8 cellular contexts compared by ENCODE assay signal in the genomic region with DNA sequence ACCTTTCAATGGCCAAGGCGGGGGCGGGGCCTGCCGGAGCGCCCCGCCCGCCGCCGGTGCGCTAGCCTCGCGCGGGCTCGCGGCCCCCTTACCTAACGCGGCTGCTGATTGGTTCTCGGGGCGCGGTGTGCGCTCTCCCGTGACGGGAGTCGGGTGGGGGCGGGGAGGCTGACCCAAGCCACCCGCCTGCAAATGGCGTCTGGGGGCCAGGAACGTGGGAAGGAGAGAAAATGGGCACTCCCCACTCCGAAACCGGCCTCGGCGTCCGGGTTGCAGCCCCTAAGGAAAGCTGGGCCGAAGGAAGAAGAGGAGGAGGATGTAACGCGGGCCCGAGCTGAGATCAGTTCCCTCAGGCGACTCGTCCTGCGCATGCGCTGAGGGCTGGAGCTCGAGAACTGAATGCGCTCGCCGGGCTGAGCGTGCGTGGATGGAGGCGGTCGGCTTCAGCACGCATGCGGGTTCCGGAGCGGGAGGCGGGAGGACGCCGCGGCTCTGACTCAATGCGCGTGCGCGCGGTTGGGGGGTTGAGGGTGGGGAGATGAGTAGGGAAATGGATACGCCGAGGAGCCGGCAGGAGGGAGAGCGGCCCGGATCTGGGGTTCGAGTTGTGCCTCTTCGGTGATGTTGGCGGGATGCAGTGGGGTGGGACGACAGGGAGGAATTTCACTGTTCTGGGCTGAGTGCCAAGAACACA.
DNase-seq lines count a peak whose midpoint lies in the region; ATAC-seq lines count a peak whose summit lies in the region.

Gene SMG9, minus strand, starts transcription at position 401 of the 694 bp plus-strand sequence. CDS start 4,221 bp downstream, outside the sequence.

- DNase-seq in NCI-H2081 treated with DMSO at 0.1 percent for 48 hours (lab: John Stamatoyannopoulos, UW): peak; percentile 76
- DNase-seq in T1000 (lab: John Stamatoyannopoulos, UW): peak; percentile 96
- peak; percentile 99 for DNase-seq in astrocyte of the hippocampus (ENCODE audit: low read depth, low spot score)
- peak; percentile 86 to 97 for DNase-seq in hippocampal formation (lab: John Stamatoyannopoulos, UW)
- DNase-seq in retina: peak; percentile 99
- DNase-seq in GM19240 (ENCODE audit: insufficient read length, low spot score): no peak

- ATAC-seq in GM18511 (IDR thresholded peaks at IDR 0.05; ENCODE audit: unreplicated experiment): peak; percentile 69
- ATAC-seq in HG03039 (IDR thresholded peaks at IDR 0.05; ENCODE audit: unreplicated experiment): peak; percentile 45
